In the genomic region with DNA sequence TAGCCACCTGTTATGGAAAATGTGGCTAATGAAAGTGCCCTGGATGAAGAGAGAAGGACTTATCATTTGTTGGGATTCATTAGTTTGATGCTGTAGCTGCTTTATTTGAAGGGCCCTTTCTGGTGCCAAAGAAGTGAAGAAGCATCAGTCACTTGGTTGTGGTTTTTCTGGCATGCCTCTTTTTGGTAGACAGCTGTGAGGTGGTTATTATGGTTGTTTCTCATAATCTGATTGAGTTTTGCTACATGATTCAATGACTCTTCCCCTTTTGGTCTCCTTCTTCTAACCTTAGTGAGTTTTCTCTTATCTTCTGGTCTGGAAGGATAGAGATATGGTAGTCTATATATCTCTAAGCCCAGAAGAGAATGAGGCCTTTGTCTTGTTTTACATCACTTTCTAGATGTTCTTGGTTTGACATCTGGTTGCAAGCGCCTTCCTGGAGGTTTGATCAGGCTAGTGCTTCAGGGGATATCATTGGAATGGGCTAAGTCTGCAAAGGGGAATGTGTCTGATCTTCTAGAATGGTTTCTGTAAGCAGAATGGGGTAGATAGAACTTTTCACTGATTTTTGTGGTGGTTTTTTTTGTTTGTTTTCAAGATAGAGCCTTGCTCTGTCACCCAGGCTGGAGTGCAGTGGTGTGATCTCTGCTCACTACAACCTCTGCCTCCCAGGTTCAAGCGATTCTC, we compare ENCODE assay signal across 9 cellular contexts. TPM values are rescaled to one million over a fixed set of nuclear protein-coding genes. Genes with fewer than 3 reads are reported as not detected.
DNase-seq lines count a peak whose midpoint lies in the region; ATAC-seq and TF ChIP-seq lines count a peak whose summit lies in the region.
"Had no signal": no experiment of that assay in that cellular context is flagged by ENCODE, and none has a peak within 500 bp of the region (broad histone marks: within the 10 kb centered on the region; RNA-seq: fewer than 3 reads in every experiment).

No MANE protein-coding gene starts in this region.

- no peak overlapping the region for H3K9ac ChIP-seq in IMR-90 (ENCODE audit: low read depth, low read length)

- peak overlapping the region; percentile 19; the same call in 1 of the 2 replicates for H3K23ac ChIP-seq in IMR-90 (ENCODE audit: low read depth, low read length)

- ATAC-seq in CD8-positive, alpha-beta T cell, result peak; percentile 37
- ATAC-seq in IMR-90 (ENCODE audit: low read depth), result no peak
- ATAC-seq in WTC11, result no peak
- peak; percentile 65 for ATAC-seq in naive thymus-derived CD4-positive, alpha-beta T cell
- no peak for ATAC-seq in GM21360 (IDR thresholded peaks at IDR 0.05; ENCODE audit: unreplicated experiment)
- no peak for ATAC-seq in GM19463 (IDR thresholded peaks at IDR 0.05; ENCODE audit: unreplicated experiment)
- ATAC-seq in mucosa of descending colon, result no peak

- H3K56ac ChIP-seq in IMR-90 (ENCODE audit: extremely low read depth, insufficient read depth, low read length), result no peak overlapping the region

- H3K4me1 Mint-ChIP-seq in CD8-positive, alpha-beta T cell (ENCODE audit: low read depth), result peaks cover 92% of the 10 kb centered on the region
- peaks cover 81% of the 10 kb centered on the region for H3K4me1 Mint-ChIP-seq in WTC11
- H3K4me1 Mint-ChIP-seq in naive thymus-derived CD4-positive, alpha-beta T cell, result peaks cover 80 to 93% (median 87%) of the 10 kb centered on the region in 7 donors

- H3K14ac ChIP-seq in IMR-90 (replicated peaks; ENCODE audit: low read depth, low read length), result no peak overlapping the region

- BruUV-seq in IMR-90 (replicated peaks; lab: Mats Ljungman, UMichigan), result no TSS peak

- H4K5ac ChIP-seq in IMR-90 (ENCODE audit: low read depth, low read length), result no peak overlapping the region

- H3K4ac ChIP-seq in IMR-90 (ENCODE audit: low read depth, low read length), result no peak overlapping the region

- peaks cover 0 to 95% of the 10 kb centered on the region in 2 experiments; a peak in 2 of 4 replicates for H3K79me1 ChIP-seq in IMR-90 (ENCODE audit: low read depth in 1 of 2, low read length in 2 of 2)

- H3K36me3 Mint-ChIP-seq in CD8-positive, alpha-beta T cell, result peaks cover 41% of the 10 kb centered on the region
- H3K36me3 Mint-ChIP-seq in WTC11, result 0 out of 2 replicates have a peak, but pooled peaks cover 5% of the 10 kb centered on the region
- H3K36me3 Mint-ChIP-seq in naive thymus-derived CD4-positive, alpha-beta T cell, result peaks cover 0 to 10% (median 4%) of the 10 kb centered on the region in 5 donors

- H2BK120ac ChIP-seq in IMR-90 (ENCODE audit: low read depth, low read length), result no peak overlapping the region

- H3K27me3 ChIP-seq in CD8-positive, alpha-beta T cell (ENCODE audit: insufficient read depth, low read length), result no peaks in the 10 kb centered on the region
- no peaks in the 10 kb centered on the region for H3K27me3 ChIP-seq in IMR-90 (ENCODE audit: control insufficient read depth, insufficient read depth, low read length)
- no peaks in the 10 kb centered on the region for H3K27me3 ChIP-seq in naive thymus-derived CD4-positive, alpha-beta T cell (ENCODE audit: control insufficient read depth in 2 of 2, insufficient read depth in 2 of 2, low read length in 2 of 2)

- H3K4me3 ChIP-seq in CD8-positive, alpha-beta T cell (ENCODE audit: low read depth, low read length), result no peak overlapping the region
- H3K4me3 ChIP-seq in IMR-90 (ENCODE audit: insufficient read depth, low read depth, low read length) (no peak overlapping the region), mucosa of descending colon (no peak overlapping the region)
- no peak overlapping the region for H3K4me3 ChIP-seq in naive thymus-derived CD4-positive, alpha-beta T cell (ENCODE audit: low read length)

- H3K36me3 ChIP-seq in CD8-positive, alpha-beta T cell (ENCODE audit: insufficient read depth, low read length), result no peaks in the 10 kb centered on the region
- H3K36me3 ChIP-seq in IMR-90 (ENCODE audit: control insufficient read depth, insufficient read depth, low read length) (no peaks in the 10 kb centered on the region), mucosa of descending colon (ENCODE audit: low read depth) (no peaks in the 10 kb centered on the region)
- peaks cover 0 to 3% (median 0%) of the 10 kb centered on the region in 3 experiments for H3K36me3 ChIP-seq in naive thymus-derived CD4-positive, alpha-beta T cell (ENCODE audit: control insufficient read depth in 2 of 3, insufficient read depth in 3 of 3, low read length in 3 of 3)

- no peaks in the 10 kb centered on the region for H3K9me3 ChIP-seq in CD8-positive, alpha-beta T cell (ENCODE audit: low read length)
- no peaks in the 10 kb centered on the region for H3K9me3 ChIP-seq in IMR-90 (ENCODE audit: control insufficient read depth, insufficient read depth, low read length)
- no peaks in the 10 kb centered on the region for H3K9me3 ChIP-seq in naive thymus-derived CD4-positive, alpha-beta T cell (ENCODE audit: control insufficient read depth in 2 of 3, low read length in 3 of 3)
- no peaks in the 10 kb centered on the region for H3K9me3 ChIP-seq in mucosa of descending colon

- H4K8ac ChIP-seq in IMR-90 (ENCODE audit: low read depth in 2 of 2, low read length in 2 of 2), result no peak overlapping the region

- no peaks in the 10 kb centered on the region for H3K9me3 Mint-ChIP-seq in CD8-positive, alpha-beta T cell
- H3K9me3 Mint-ChIP-seq in WTC11, result no peaks in the 10 kb centered on the region
- peaks cover 0 to 1% (median 0%) of the 10 kb centered on the region in 11 donors for H3K9me3 Mint-ChIP-seq in naive thymus-derived CD4-positive, alpha-beta T cell

- H2AFZ ChIP-seq in IMR-90 (replicated peaks; ENCODE audit: low read length, poor library complexity), result no peak overlapping the region

- H3K4me3 Mint-ChIP-seq in CD8-positive, alpha-beta T cell, result peak overlapping the region; percentile 39
- H3K4me3 Mint-ChIP-seq in WTC11, result peak overlapping the region; percentile 18; the same call in 1 of the 2 replicates
- peak overlapping the region; percentile 17 to 84 (median 70) for H3K4me3 Mint-ChIP-seq in naive thymus-derived CD4-positive, alpha-beta T cell

- H2AK9ac ChIP-seq in IMR-90 (replicated peaks; ENCODE audit: low read depth, low read length, poor library complexity), result no peak overlapping the region

- no peak overlapping the region for H4K91ac ChIP-seq in IMR-90 (ENCODE audit: insufficient read depth, low read depth, low read length)

- no peak overlapping the region for H2BK20ac ChIP-seq in IMR-90 (ENCODE audit: low read depth, low read length)

- no peak for TF ChIP-seq CTCF in CD8-positive, alpha-beta T cell (IDR thresholded peaks at IDR 0.05)
- no peak for TF ChIP-seq CTCF in IMR-90 (conservative IDR thresholded peaks at IDR 0.05; ENCODE audit: low read depth, low read length)
- TF ChIP-seq CTCF in WTC11 (IDR thresholded peaks at IDR 0.05), result no peak
- no peak for TF ChIP-seq CTCF in mucosa of descending colon (IDR thresholded peaks at IDR 0.05)

- in situ Hi-C loops in IMR-90 (cut with MboI; ENCODE audit: low sequenced_read_pairs), result no loop called here

- dilution Hi-C loops in IMR-90 (cut with HindIII; ENCODE audit: low sequenced_read_pairs, unreplicated experiment), result no loop called here

- H3K27ac Mint-ChIP-seq in CD8-positive, alpha-beta T cell, result peak overlapping the region; percentile 58
- peak overlapping the region; percentile 78 for H3K27ac Mint-ChIP-seq in WTC11
- H3K27ac Mint-ChIP-seq in naive thymus-derived CD4-positive, alpha-beta T cell, result peak overlapping the region; percentile 42 to 92 (median 61)

- peak in 1 of 7 experiments; percentile 45 for DNase-seq in CD8-positive, alpha-beta T cell
- DNase-seq in IMR-90 (no peak), WTC11 (ENCODE audit: low spot score) (no peak), NCI-H2081 treated with DMSO at 0.1 percent for 48 hours (lab: John Stamatoyannopoulos, UW) (no peak), mucosa of descending colon (no peak)
- peak in 6 of 9 donors; percentile 32 to 56 (median 36) for DNase-seq in naive thymus-derived CD4-positive, alpha-beta T cell
- DNase-seq: DMS79 treated with DMSO at 0.1 percent for 48 hours had no signal

- no peak overlapping the region for H3K27ac ChIP-seq in CD8-positive, alpha-beta T cell (ENCODE audit: low read depth, low read length)
- no peak overlapping the region for H3K27ac ChIP-seq in IMR-90 (ENCODE audit: insufficient read depth, low read length)
- no peak overlapping the region for H3K27ac ChIP-seq in naive thymus-derived CD4-positive, alpha-beta T cell (ENCODE audit: low read depth, low read length)

- H3K18ac ChIP-seq in IMR-90 (ENCODE audit: low read depth, low read length), result no peak overlapping the region

- CTCF ChIA-PET in CD8-positive, alpha-beta T cell (lab: Charles Lee), result interaction anchor here (1.7 to 3.4 kb wide), 2 partner anchors 21 to 68 kb away, joined by 3 to 20 read pairs; no protein-coding TSS in a partner anchor
- CTCF ChIA-PET in IMR-90 (lab: Yijun Ruan, JAX), result no interaction called here
- CTCF ChIA-PET in WTC11 (lab: Charles Lee), result interaction anchor here (1.2 kb wide), 1 partner anchor 183 kb away, joined by 3 read pairs; no protein-coding TSS in a partner anchor
- CTCF ChIA-PET in naive thymus-derived CD4-positive, alpha-beta T cell (lab: Charles Lee), result interaction anchor here (0.6 kb wide), 1 partner anchor 632 kb away, joined by 8 read pairs; no protein-coding TSS in a partner anchor

- intact Hi-C loops in CD8-positive, alpha-beta T cell (cut with DNase I, micrococcal nuclease), result loop anchor here in 1 of 2 experiments (2.0 kb wide), 1 partner anchor 23 kb away; no protein-coding TSS in a partner anchor
- intact Hi-C loops in IMR-90 (cut with micrococcal nuclease), result loop anchor here (2.0 kb wide), 1 partner anchor 21 kb away; no protein-coding TSS in a partner anchor
- intact Hi-C loops in naive thymus-derived CD4-positive, alpha-beta T cell (cut with micrococcal nuclease), result loop anchor here (1.0 kb wide), 2 partner anchors 20 to 22 kb away; no protein-coding TSS in a partner anchor
- intact Hi-C loops in mucosa of descending colon (cut with DNase I, micrococcal nuclease), result no loop called here

- no peak overlapping the region for H3K4me2 ChIP-seq in IMR-90 (ENCODE audit: low read depth, low read length)

- POLR2A ChIA-PET in CD8-positive, alpha-beta T cell (lab: Charles Lee), result interaction anchor here (1.4 kb wide), 1 partner anchor 30 kb away, joined by 5 read pairs; no protein-coding TSS in a partner anchor
- POLR2A ChIA-PET in IMR-90 (lab: Charles Lee; ENCODE audit: unreplicated experiment), result no interaction called here
- POLR2A ChIA-PET in WTC11 (lab: Charles Lee), result no interaction called here
- POLR2A ChIA-PET in naive thymus-derived CD4-positive, alpha-beta T cell (lab: Charles Lee), result interaction anchor here (1.1 to 3.4 kb wide), 5 partner anchors 13 to 67 kb away, joined by 4 to 41 read pairs (median 10); no protein-coding TSS in a partner anchor

- H2BK15ac ChIP-seq in IMR-90 (ENCODE audit: low read depth, low read length), result no peak overlapping the region

- TF ChIP-seq POLR2A in IMR-90 (IDR thresholded peaks at IDR 0.05; ENCODE audit: low read depth, low read length), result no peak

- H3K4me1 ChIP-seq in CD8-positive, alpha-beta T cell (ENCODE audit: insufficient read depth, low read length), result peaks cover 92% of the 10 kb centered on the region
- H3K4me1 ChIP-seq in IMR-90 (ENCODE audit: control insufficient read depth, insufficient read depth, low read length), result peaks cover 28% of the 10 kb centered on the region
- peaks cover 73 to 74% of the 10 kb centered on the region in 2 donors for H3K4me1 ChIP-seq in naive thymus-derived CD4-positive, alpha-beta T cell (ENCODE audit: control insufficient read depth in 2 of 2, insufficient read depth in 2 of 2, low read length in 2 of 2)
- H3K4me1 ChIP-seq in mucosa of descending colon (ENCODE audit: low read depth), result peaks cover 70% of the 10 kb centered on the region

- TF ChIP-seq RAD21 in IMR-90 (IDR thresholded peaks at IDR 0.05; ENCODE audit: low read length), result no peak

- no peak overlapping the region for H2AK5ac ChIP-seq in IMR-90 (ENCODE audit: low read depth, low read length)

- peaks cover 98% of the 10 kb centered on the region for H4K20me1 ChIP-seq in IMR-90 (ENCODE audit: insufficient read depth, low read length)

- WGBS in IMR-90 (ENCODE audit: extremely low coverage in 2 of 2, insufficient read length in 1 of 2), 2 experiments, result no CpG with 5 or more reads among the region's 2 CpGs

- H3K9me1 ChIP-seq in IMR-90 (ENCODE audit: insufficient read depth, low read length), result peaks cover 24% of the 10 kb centered on the region

- H3K27me3 Mint-ChIP-seq in CD8-positive, alpha-beta T cell (ENCODE audit: low read depth), result no peaks in the 10 kb centered on the region
- no peaks in the 10 kb centered on the region for H3K27me3 Mint-ChIP-seq in WTC11 (ENCODE audit: low read depth)
- no peaks in the 10 kb centered on the region for H3K27me3 Mint-ChIP-seq in naive thymus-derived CD4-positive, alpha-beta T cell

- no peak overlapping the region for H2BK5ac ChIP-seq in IMR-90 (ENCODE audit: low read depth, low read length, poor library complexity, severe bottlenecking)

RNA-seq across cellular contexts. Expression of gene ARID1A, which starts 26.0 kb away (rescaled TPM):
- total RNA-seq in CD8-positive, alpha-beta T cell, result 100 to 1,000 TPM; 104 to 105 TPM
- 14.0 and 16.7 TPM in 2 replicates for total RNA-seq in IMR-90 (2012; rRNA removed)
- polyA plus RNA-seq in IMR-90 (2012; rRNA removed), result 39.4 and 40.7 TPM in 2 replicates
- polyA plus RNA-seq in IMR-90 (2012; cell fraction: cytosol; rRNA removed), result 21.1 and 38.8 TPM in 2 replicates
- 89.6 and 144 TPM in 2 replicates for polyA plus RNA-seq in IMR-90 (2012; cell fraction: nucleus; rRNA removed; ENCODE audit: low replicate concordance)
- total RNA-seq in WTC11 (2021), result 98.0 to 105 TPM (median 103 TPM) in 3 replicates
- 100 to 1,000 TPM; 118 to 148 (median 131) TPM for total RNA-seq in naive thymus-derived CD4-positive, alpha-beta T cell
- polyA plus RNA-seq in naive thymus-derived CD4-positive, alpha-beta T cell, result 10 to 100 TPM; 22.3 to 26.6 TPM
- 10 to 100 TPM; 59.9 to 81.2 (median 65.4) TPM for total RNA-seq in mucosa of descending colon

Comparison
In these comparisons a context has a peak if more than half of its experiments do, and no peak if none do; other contexts are left out.
1. ATAC-seq: peak in CD8-positive, alpha-beta T cell (single experiment) and naive thymus-derived CD4-positive, alpha-beta T cell (single experiment); none in IMR-90 (single experiment), WTC11 (single experiment), GM21360 (single experiment), GM19463 (single experiment) and mucosa of descending colon (single experiment).
2. DNase-seq: peak in naive thymus-derived CD4-positive, alpha-beta T cell (6 of 9); none in IMR-90 (single experiment), WTC11 (single experiment), NCI-H2081 treated with DMSO at 0.1 percent for 48 hours (single experiment) and mucosa of descending colon (0 of 3).
3. H3K4me3 Mint-ChIP-seq: peak in every context shown above with its lines; median percentile 70 in naive thymus-derived CD4-positive, alpha-beta T cell; 39 in CD8-positive, alpha-beta T cell; 18 in WTC11.
4. POLR2A ChIA-PET loops: an anchor here in CD8-positive, alpha-beta T cell (1.4 kb wide) and naive thymus-derived CD4-positive, alpha-beta T cell (1.1 to 3.4 kb wide); none called in IMR-90 and WTC11.
5. intact Hi-C loops: an anchor here in IMR-90 (2.0 kb wide) and naive thymus-derived CD4-positive, alpha-beta T cell (1.0 kb wide); none called in mucosa of descending colon.
6. Peak in every context shown above with its lines, with median percentiles within 50 percentile points of each other: H3K27ac Mint-ChIP-seq.